Comparison of ENCODE assay signal across 18 cellular contexts in the genomic region with DNA sequence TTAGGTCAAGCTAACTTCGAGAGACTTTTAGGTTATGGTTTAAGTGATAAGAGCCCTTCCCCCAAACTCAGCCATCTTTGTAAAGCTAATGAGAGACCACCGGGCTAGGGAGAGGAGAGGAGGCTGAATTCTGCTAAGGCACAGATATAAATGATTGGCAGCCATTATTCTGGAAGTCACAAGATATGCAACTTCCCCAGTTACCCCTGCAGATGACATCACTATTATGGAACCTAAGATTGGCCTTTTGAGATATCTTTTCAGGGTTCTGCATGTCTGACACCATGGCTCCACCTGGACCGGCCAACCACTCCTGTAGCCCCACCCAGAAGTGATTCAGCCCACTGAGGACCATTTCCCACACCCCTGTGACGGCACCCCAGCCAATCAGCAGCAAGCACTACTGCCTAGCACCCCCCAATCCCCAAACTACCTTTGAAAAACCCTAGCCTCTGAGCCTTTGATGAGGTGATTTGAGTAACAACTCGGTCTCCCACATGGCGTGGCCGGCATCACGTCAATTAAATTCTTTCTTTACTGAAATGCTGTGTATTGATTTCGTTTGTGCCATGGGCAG. TPM values are rescaled to one million over a fixed set of nuclear protein-coding genes. Genes with fewer than 3 reads are reported as not detected.
DNase-seq lines count a peak whose midpoint lies in the region; ATAC-seq and TF ChIP-seq lines count a peak whose summit lies in the region.
"Had no signal": no experiment of that assay in that cellular context is flagged by ENCODE, and none has a peak within 500 bp of the region (broad histone marks: within the 10 kb centered on the region; RNA-seq: fewer than 3 reads in every experiment).

No MANE protein-coding gene starts in this region.

- H3K9me3 Mint-ChIP-seq in activated naive CD4-positive, alpha-beta T cell treated with anti-CD3 and anti-CD28 coated beads, Interleukin-2, amount 10 ng/mL, durations not matched to agents 7 days and 5 days = no peaks in the 10 kb centered on the region
- H3K9me3 Mint-ChIP-seq in activated naive CD4-positive, alpha-beta T cell treated with anti-CD3 and anti-CD28 coated beads for 36 hours = no peaks in the 10 kb centered on the region
- H3K9me3 Mint-ChIP-seq in endodermal cell = no peaks in the 10 kb centered on the region
- no peaks in the 10 kb centered on the region for H3K9me3 Mint-ChIP-seq in osteocyte (ENCODE audit: unreplicated experiment)
- H3K9me3 Mint-ChIP-seq in CD8-positive, alpha-beta T cell = no peaks in the 10 kb centered on the region
- H3K9me3 Mint-ChIP-seq: CD4-positive, CD25-positive, alpha-beta regulatory T cell had no signal

- H3K4me3 ChIP-seq in Karpas-422 (ENCODE audit: low read length) (no peak overlapping the region), endodermal cell (ENCODE audit: low read length) (no peak overlapping the region)
- H3K4me3 ChIP-seq in CD8-positive, alpha-beta T cell (ENCODE audit: low read depth, low read length) = no peak overlapping the region
- H3K4me3 ChIP-seq: BLaER1 treated with 17β-estradiol and CSF1 and Interleukin-3, amounts not matched to agents 10 nM and 100 nM; GM12878; GM23248 had no signal

- H3K27me3 Mint-ChIP-seq in activated naive CD4-positive, alpha-beta T cell treated with anti-CD3 and anti-CD28 coated beads, Interleukin-2, amount 10 ng/mL, durations not matched to agents 7 days and 5 days = peaks cover 34% of the 10 kb centered on the region
- peaks cover 5% of the 10 kb centered on the region for H3K27me3 Mint-ChIP-seq in activated naive CD4-positive, alpha-beta T cell treated with anti-CD3 and anti-CD28 coated beads for 36 hours (ENCODE audit: low read depth)
- H3K27me3 Mint-ChIP-seq in endodermal cell (ENCODE audit: insufficient read depth) (peaks cover 2% of the 10 kb centered on the region), osteocyte (ENCODE audit: unreplicated experiment) (no peaks in the 10 kb centered on the region)
- peaks cover 5% of the 10 kb centered on the region for H3K27me3 Mint-ChIP-seq in CD8-positive, alpha-beta T cell (ENCODE audit: low read depth)

- H3K9me2 ChIP-seq in Karpas-422 (replicated peaks; ENCODE audit: insufficient read depth, low read length) = no peaks in the 10 kb centered on the region

- H3K4me1 ChIP-seq in Karpas-422 (ENCODE audit: low read length) (no peaks in the 10 kb centered on the region), endodermal cell (ENCODE audit: control insufficient read depth, insufficient read depth, low read length) (peaks cover 2% of the 10 kb centered on the region)
- H3K4me1 ChIP-seq in CD8-positive, alpha-beta T cell (ENCODE audit: insufficient read depth, low read length) = no peaks in the 10 kb centered on the region
- H3K4me1 ChIP-seq: BLaER1 treated with 17β-estradiol and CSF1 and Interleukin-3, amounts not matched to agents 10 nM and 100 nM had no signal

- no peaks in the 10 kb centered on the region for H3K27me3 ChIP-seq in Karpas-422 (ENCODE audit: low read length)
- no peaks in the 10 kb centered on the region for H3K27me3 ChIP-seq in endodermal cell (ENCODE audit: control insufficient read depth, insufficient read depth, low read length, poor library complexity, severe bottlenecking)
- H3K27me3 ChIP-seq in CD8-positive, alpha-beta T cell (ENCODE audit: insufficient read depth, low read length) = no peaks in the 10 kb centered on the region
- H3K27me3 ChIP-seq: BLaER1 treated with 17β-estradiol and CSF1 and Interleukin-3, amounts not matched to agents 10 nM and 100 nM had no signal

- H3K9me3 ChIP-seq in Karpas-422 (ENCODE audit: low read length) = no peaks in the 10 kb centered on the region
- peaks cover 11% of the 10 kb centered on the region for H3K9me3 ChIP-seq in endodermal cell (ENCODE audit: control insufficient read depth, low read length)
- H3K9me3 ChIP-seq in CD8-positive, alpha-beta T cell (ENCODE audit: low read length) = no peaks in the 10 kb centered on the region
- H3K9me3 ChIP-seq: BLaER1 treated with 17β-estradiol and CSF1 and Interleukin-3, amounts not matched to agents 10 nM and 100 nM had no signal

- H3K9ac ChIP-seq in Karpas-422 (ENCODE audit: low read length) (no peak overlapping the region), endodermal cell (ENCODE audit: extremely low read depth, low read length, poor library complexity, severe bottlenecking) (no peak overlapping the region)
- H3K9ac ChIP-seq: BLaER1 treated with 17β-estradiol and CSF1 and Interleukin-3, amounts not matched to agents 10 nM and 100 nM; GM23248 had no signal

- H3K27ac Mint-ChIP-seq in activated naive CD4-positive, alpha-beta T cell treated with anti-CD3 and anti-CD28 coated beads, Interleukin-2, amount 10 ng/mL, durations not matched to agents 7 days and 5 days = no peak overlapping the region
- no peak overlapping the region for H3K27ac Mint-ChIP-seq in activated naive CD4-positive, alpha-beta T cell treated with anti-CD3 and anti-CD28 coated beads for 36 hours
- H3K27ac Mint-ChIP-seq in endodermal cell (no peak overlapping the region), osteocyte (ENCODE audit: unreplicated experiment) (no peak overlapping the region)
- no peak overlapping the region for H3K27ac Mint-ChIP-seq in CD8-positive, alpha-beta T cell
- H3K27ac Mint-ChIP-seq: CD4-positive, CD25-positive, alpha-beta regulatory T cell had no signal

- 83 to 88% methylated on average over 6 to 9 of the region's 9 CpGs for whole genome bisulfite sequencing in endodermal cell (ENCODE audit: insufficient coverage in 1 of 2, insufficient read length in 1 of 2), 2 experiments

- H3K4me3 Mint-ChIP-seq in activated naive CD4-positive, alpha-beta T cell treated with anti-CD3 and anti-CD28 coated beads, Interleukin-2, amount 10 ng/mL, durations not matched to agents 7 days and 5 days = no peak overlapping the region
- H3K4me3 Mint-ChIP-seq in activated naive CD4-positive, alpha-beta T cell treated with anti-CD3 and anti-CD28 coated beads for 36 hours = no peak overlapping the region
- H3K4me3 Mint-ChIP-seq in endodermal cell (no peak overlapping the region), osteocyte (ENCODE audit: unreplicated experiment) (no peak overlapping the region)
- H3K4me3 Mint-ChIP-seq in CD8-positive, alpha-beta T cell = no peak overlapping the region
- H3K4me3 Mint-ChIP-seq: CD4-positive, CD25-positive, alpha-beta regulatory T cell had no signal

- CTCF ChIA-PET in activated naive CD4-positive, alpha-beta T cell treated with anti-CD3 and anti-CD28 coated beads, Interleukin-2, amount 10 ng/mL, durations not matched to agents 7 days and 5 days (lab: Charles Lee) = no interaction called here
- CTCF ChIA-PET in activated naive CD4-positive, alpha-beta T cell treated with anti-CD3 and anti-CD28 coated beads for 36 hours (lab: Charles Lee) = no interaction called here
- CTCF ChIA-PET in CD8-positive, alpha-beta T cell (lab: Charles Lee) = no interaction called here

- H3K4me2 ChIP-seq in Karpas-422 (ENCODE audit: low read depth, low read length, poor library complexity, severe bottlenecking) = no peak overlapping the region
- H3K4me2 ChIP-seq: BLaER1 treated with 17β-estradiol and CSF1 and Interleukin-3, amounts not matched to agents 10 nM and 100 nM had no signal

- H3K79me2 ChIP-seq in Karpas-422 (ENCODE audit: low read length) = no peaks in the 10 kb centered on the region

- H3K36me3 ChIP-seq in Karpas-422 (ENCODE audit: insufficient read depth, low read length) (no peaks in the 10 kb centered on the region), endodermal cell (ENCODE audit: control insufficient read depth, insufficient read depth, low read length) (no peaks in the 10 kb centered on the region)
- no peaks in the 10 kb centered on the region for H3K36me3 ChIP-seq in CD8-positive, alpha-beta T cell (ENCODE audit: insufficient read depth, low read length)
- H3K36me3 ChIP-seq: BLaER1 treated with 17β-estradiol and CSF1 and Interleukin-3, amounts not matched to agents 10 nM and 100 nM had no signal

- H3K27ac ChIP-seq in Karpas-422 (ENCODE audit: low read length) (no peak overlapping the region), endodermal cell (ENCODE audit: low read depth, low read length) (no peak overlapping the region)
- H3K27ac ChIP-seq in CD8-positive, alpha-beta T cell (ENCODE audit: low read depth, low read length) = no peak overlapping the region
- H3K27ac ChIP-seq: BLaER1 treated with 17β-estradiol and CSF1 and Interleukin-3, amounts not matched to agents 10 nM and 100 nM; GM23248 had no signal

- no peak for ATAC-seq in CD8-positive, alpha-beta T cell
- ATAC-seq: GM12878, HCT116 had no signal

- H3K36me3 Mint-ChIP-seq in activated naive CD4-positive, alpha-beta T cell treated with anti-CD3 and anti-CD28 coated beads, Interleukin-2, amount 10 ng/mL, durations not matched to agents 7 days and 5 days = no peaks in the 10 kb centered on the region
- no peaks in the 10 kb centered on the region for H3K36me3 Mint-ChIP-seq in activated naive CD4-positive, alpha-beta T cell treated with anti-CD3 and anti-CD28 coated beads for 36 hours (ENCODE audit: low read depth)
- H3K36me3 Mint-ChIP-seq in endodermal cell (ENCODE audit: low read depth) = no peaks in the 10 kb centered on the region
- H3K36me3 Mint-ChIP-seq in osteocyte (ENCODE audit: unreplicated experiment) = no peaks in the 10 kb centered on the region
- H3K36me3 Mint-ChIP-seq in CD8-positive, alpha-beta T cell = no peaks in the 10 kb centered on the region
- H3K36me3 Mint-ChIP-seq: CD4-positive, CD25-positive, alpha-beta regulatory T cell had no signal

- H3K4me1 Mint-ChIP-seq in activated naive CD4-positive, alpha-beta T cell treated with anti-CD3 and anti-CD28 coated beads, Interleukin-2, amount 10 ng/mL, durations not matched to agents 7 days and 5 days = no peaks in the 10 kb centered on the region
- H3K4me1 Mint-ChIP-seq in activated naive CD4-positive, alpha-beta T cell treated with anti-CD3 and anti-CD28 coated beads for 36 hours (ENCODE audit: low read depth) = no peaks in the 10 kb centered on the region
- H3K4me1 Mint-ChIP-seq in endodermal cell (peaks cover 30% of the 10 kb centered on the region), osteocyte (ENCODE audit: unreplicated experiment) (no peaks in the 10 kb centered on the region)
- no peaks in the 10 kb centered on the region for H3K4me1 Mint-ChIP-seq in CD8-positive, alpha-beta T cell (ENCODE audit: low read depth)
- H3K4me1 Mint-ChIP-seq: CD4-positive, CD25-positive, alpha-beta regulatory T cell had no signal

- H2AFZ ChIP-seq in Karpas-422 (ENCODE audit: low read length) = no peak overlapping the region
- H2AFZ ChIP-seq: GM23248 had no signal

- intact Hi-C loops in activated naive CD4-positive, alpha-beta T cell treated with anti-CD3 and anti-CD28 coated beads for 36 hours (cut with micrococcal nuclease) = no loop called here
- intact Hi-C loops in CD8-positive, alpha-beta T cell (cut with DNase I, micrococcal nuclease) = no loop called here

- H4K20me1 ChIP-seq in Karpas-422 (ENCODE audit: insufficient read depth, low read depth, low read length) = no peaks in the 10 kb centered on the region
- H4K20me1 ChIP-seq: BLaER1 treated with 17β-estradiol and CSF1 and Interleukin-3, amounts not matched to agents 10 nM and 100 nM had no signal

- no peak for TF ChIP-seq CTCF in endodermal cell (conservative IDR thresholded peaks at IDR 0.05)
- no peak for TF ChIP-seq CTCF in osteocyte (IDR thresholded peaks at IDR 0.05)
- no peak for TF ChIP-seq CTCF in CD8-positive, alpha-beta T cell (IDR thresholded peaks at IDR 0.05)

- DNase-seq in activated naive CD4-positive, alpha-beta T cell treated with anti-CD3 and anti-CD28 coated beads, Interleukin-2, amount 10 ng/mL, durations not matched to agents 7 days and 5 days = peak; percentile 6
- DNase-seq in activated naive CD4-positive, alpha-beta T cell treated with anti-CD3 and anti-CD28 coated beads for 36 hours = no peak
- peak; percentile 32 for DNase-seq in Karpas-422
- DNase-seq in endodermal cell = peak; percentile 20
- DNase-seq in osteocyte (ENCODE audit: extremely low spot score, unreplicated experiment) = peak; percentile 77
- no peak for DNase-seq in NCI-H510A treated with DMSO at 0.1 percent for 48 hours (lab: John Stamatoyannopoulos, UW)
- no peak for DNase-seq in CD8-positive, alpha-beta T cell
- DNase-seq in EL = no peak
- DNase-seq: ACHN; Calu3; CD4-positive, CD25-positive, alpha-beta regulatory T cell; DMS 273 treated with DMSO at 0.1 percent for 48 hours; GM23248 had no signal

- POLR2A ChIA-PET in CD8-positive, alpha-beta T cell (lab: Charles Lee) = no interaction called here

RNA-seq across cellular contexts. Expression of a gene that starts 14.4 kb away (rescaled TPM):
- total RNA-seq in activated naive CD4-positive, alpha-beta T cell treated with anti-CD3 and anti-CD28 coated beads for 36 hours = 1 to 10 TPM in 1 of 2 experiments, under 1 TPM in 1; 0.83 to 1.7 TPM
- not detected in 2 replicates for total RNA-seq in Karpas-422 (2014; rRNA removed; shearing (Covaris generic); ENCODE audit: low replicate concordance)
- total RNA-seq in endodermal cell = 1 to 10 TPM in 1 of 2 donors, under 1 TPM in 1; 0.64 to 1.8 TPM
- 0.57 TPM for polyA plus RNA-seq in endodermal cell (2013, experiment 1 of 2)
- 0.41 TPM for polyA plus RNA-seq in endodermal cell (2013, experiment 2 of 2)
- total RNA-seq in osteocyte = 0.19 and 0.39 TPM in 2 replicates
- under 1 TPM; 0.61 to 0.73 TPM for total RNA-seq in CD8-positive, alpha-beta T cell
- total RNA-seq: A172; Calu3; CD4-positive, CD25-positive, alpha-beta regulatory T cell; G401; GM12878; GM23248 had no signal
- polyA plus RNA-seq: CD4-positive, CD25-positive, alpha-beta regulatory T cell; GM12878; GM23248 had no signal

Comparison
In these comparisons a context has a peak if more than half of its experiments do, and no peak if none do; other contexts are left out.
1. DNase-seq: peak in activated naive CD4-positive, alpha-beta T cell treated with anti-CD3 and anti-CD28 coated beads, Interleukin-2, amount 10 ng/mL, durations not matched to agents 7 days and 5 days (single experiment), Karpas-422 (single experiment), endodermal cell (single experiment) and osteocyte (single experiment); none in activated naive CD4-positive, alpha-beta T cell treated with anti-CD3 and anti-CD28 coated beads for 36 hours (single experiment), NCI-H510A treated with DMSO at 0.1 percent for 48 hours (single experiment), CD8-positive, alpha-beta T cell (0 of 7) and EL (single experiment).